Comparison of ENCODE assay signal across 30 cellular contexts in the genomic region with DNA sequence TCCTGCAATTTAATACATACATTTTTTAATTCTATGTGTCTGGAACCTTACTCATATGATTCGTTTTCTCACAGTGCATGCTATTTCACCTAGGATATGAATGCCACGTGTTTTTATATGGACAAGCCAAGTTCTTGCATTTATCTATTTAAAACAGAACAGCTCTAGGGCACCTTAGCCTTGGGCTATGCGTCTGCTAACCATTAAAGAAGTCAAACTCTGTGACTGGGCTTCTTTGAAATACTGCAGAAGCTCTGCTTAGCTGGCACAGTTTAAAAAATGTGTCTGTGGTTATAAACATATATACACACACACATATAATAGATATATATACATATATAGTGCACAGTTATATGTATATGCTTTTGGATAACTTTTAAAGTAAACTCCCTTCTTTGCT.
A peak's percentile ranks its signal among the peaks of the same experiment; 100 is the strongest.
DNase-seq lines count a peak whose midpoint lies in the region; ATAC-seq and TF ChIP-seq lines count a peak whose summit lies in the region.
"Had no signal": no experiment of that assay in that cellular context is flagged by ENCODE, and none has a peak within 500 bp of the region (broad histone marks: within the 10 kb centered on the region; RNA-seq: fewer than 3 reads in every experiment).

No MANE protein-coding gene starts in this region.

- H3K9me3 ChIP-seq in BE2C = no peaks in the 10 kb centered on the region
- H3K9me3 ChIP-seq in SK-N-MC (ENCODE audit: low read depth, low read length) = no peaks in the 10 kb centered on the region
- no peaks in the 10 kb centered on the region for H3K9me3 ChIP-seq in body of pancreas
- H3K9me3 ChIP-seq: A549, Caco-2 had no signal

- no peak overlapping the region for H3K9ac ChIP-seq in SK-N-MC (ENCODE audit: insufficient read length)
- H3K9ac ChIP-seq: BLaER1; BLaER1 treated with 17β-estradiol and CSF1 and Interleukin-3, amounts not matched to agents 10 nM and 100 nM had no signal

- WGBS in body of pancreas, 2 donors = 40 to 42% methylated on average over 3 of the region's 3 CpGs

- POLR2A ChIA-PET in WTC11 (lab: Charles Lee) = no interaction called here

- ATAC-seq in WTC11 (no peak), body of pancreas (no peak)
- ATAC-seq: A549; CD8-positive, alpha-beta T cell had no signal

- H3K27ac ChIP-seq in SK-N-MC = no peak overlapping the region
- no peak overlapping the region for H3K27ac ChIP-seq in body of pancreas
- H3K27ac ChIP-seq: 22Rv1; A549; BLaER1; BLaER1 treated with 17β-estradiol and CSF1 and Interleukin-3, amounts not matched to agents 10 nM and 100 nM; C4-2B had no signal

- H3K27me3 ChIP-seq in BE2C (no peaks in the 10 kb centered on the region), body of pancreas (no peaks in the 10 kb centered on the region)
- H3K27me3 ChIP-seq: BLaER1; BLaER1 treated with 17β-estradiol and CSF1 and Interleukin-3, amounts not matched to agents 10 nM and 100 nM had no signal

- H3K4me1 Mint-ChIP-seq in WTC11 = no peaks in the 10 kb centered on the region
- H3K4me1 Mint-ChIP-seq: B cell; CD14-positive monocyte; CD4-positive, alpha-beta memory T cell; CD4-positive, CD25-positive, alpha-beta regulatory T cell; CD8-positive, alpha-beta memory T cell had no signal

- H3K27ac Mint-ChIP-seq in WTC11 = no peak overlapping the region
- H3K27ac Mint-ChIP-seq: B cell; CD14-positive monocyte; CD4-positive, alpha-beta memory T cell; CD4-positive, alpha-beta T cell; CD4-positive, CD25-positive, alpha-beta regulatory T cell; CD8-positive, alpha-beta memory T cell; CD8-positive, alpha-beta T cell had no signal

- H3K4me1 ChIP-seq in BE2C (peaks cover 3% of the 10 kb centered on the region; the same call in 1 of the 2 replicates), body of pancreas (no peaks in the 10 kb centered on the region)
- H3K4me1 ChIP-seq: A549; BLaER1; BLaER1 treated with 17β-estradiol and CSF1 and Interleukin-3, amounts not matched to agents 10 nM and 100 nM; Caco-2 had no signal

- peaks cover 32% of the 10 kb centered on the region for H3K9me3 Mint-ChIP-seq in WTC11

- intact Hi-C loops in body of pancreas (cut with DNase I) = no loop called here

- CTCF ChIA-PET in WTC11 (lab: Charles Lee) = no interaction called here

- H3K36me3 ChIP-seq in BE2C (no peaks in the 10 kb centered on the region), SK-N-MC (ENCODE audit: insufficient read depth, low read length) (no peaks in the 10 kb centered on the region), body of pancreas (replicated peaks in 1 of 2; ENCODE audit: insufficient read depth in 1 of 2, low read depth in 2 of 2) (no peaks in the 10 kb centered on the region)
- H3K36me3 ChIP-seq: BLaER1; BLaER1 treated with 17β-estradiol and CSF1 and Interleukin-3, amounts not matched to agents 10 nM and 100 nM had no signal

- TF ChIP-seq POLR2A in body of pancreas (IDR thresholded peaks at IDR 0.05) = no peak

- no peak for TF ChIP-seq CTCF in BE2C (IDR thresholded peaks at IDR 0.05; ENCODE audit: low read depth, low read length)
- no peak for TF ChIP-seq CTCF in WTC11 (IDR thresholded peaks at IDR 0.05)
- TF ChIP-seq CTCF in body of pancreas (IDR thresholded peaks at IDR 0.05) = no peak

- DNase-seq in BE2C (peak; percentile 35), SK-N-MC (ENCODE audit: low read depth, low spot score) (peak; percentile 8), WTC11 (ENCODE audit: low spot score) (no peak), body of pancreas (no peak)
- DNase-seq: 8988T; ACHN; AML-193; C1 segment of cervical spinal cord; Caco-2; Calu3; CD4-positive, alpha-beta memory T cell; CD4-positive, alpha-beta T cell; CD4-positive, CD25-positive, alpha-beta regulatory T cell; CD8-positive, alpha-beta memory T cell; CD8-positive, alpha-beta T cell; COR-L47; DMS 273 treated with DMSO at 0.1 percent for 48 hours; DMS153; DMS53; DMS79; DMS79 treated with DMSO at 0.1 percent for 48 hours; DND-41; EL had no signal

- no peak overlapping the region for H3K4me3 ChIP-seq in BE2C (ENCODE audit: low read depth, low read length)
- no peak overlapping the region for H3K4me3 ChIP-seq in SK-N-MC
- H3K4me3 ChIP-seq in body of pancreas = no peak overlapping the region
- H3K4me3 ChIP-seq: A549; BLaER1; BLaER1 treated with 17β-estradiol and CSF1 and Interleukin-3, amounts not matched to agents 10 nM and 100 nM had no signal

- H3K36me3 Mint-ChIP-seq in WTC11 = no peaks in the 10 kb centered on the region; the same call in 1 of the 2 replicates
- H3K36me3 Mint-ChIP-seq: CD14-positive monocyte; CD4-positive, alpha-beta memory T cell; CD4-positive, CD25-positive, alpha-beta regulatory T cell; CD8-positive, alpha-beta memory T cell; CD8-positive, alpha-beta T cell had no signal

- H3K4me3 Mint-ChIP-seq in WTC11 = no peak overlapping the region
- H3K4me3 Mint-ChIP-seq: B cell; CD14-positive monocyte; CD4-positive, alpha-beta memory T cell; CD4-positive, alpha-beta T cell; CD4-positive, CD25-positive, alpha-beta regulatory T cell; CD8-positive, alpha-beta memory T cell; CD8-positive, alpha-beta T cell had no signal

- no peaks in the 10 kb centered on the region for H3K27me3 Mint-ChIP-seq in WTC11 (ENCODE audit: low read depth)
- H3K27me3 Mint-ChIP-seq: B cell; CD4-positive, alpha-beta memory T cell; CD4-positive, alpha-beta T cell; CD4-positive, CD25-positive, alpha-beta regulatory T cell; CD8-positive, alpha-beta memory T cell had no signal

TF ChIP-seq in WTC11, 78 proteins besides CTCF, POLR2A, EP300 and RAD21:
- no peak for TF ChIP-seq GTF2I (CRISPR knock-in tag; conservative IDR thresholded peaks at IDR 0.05)
- TF ChIP-seq ZNF671 (CRISPR knock-in tag; IDR thresholded peaks at IDR 0.05) = no peak
- TF ChIP-seq SP1 (CRISPR knock-in tag; conservative IDR thresholded peaks at IDR 0.05) = no peak
- TF ChIP-seq KAT7 (CRISPR knock-in tag; IDR thresholded peaks at IDR 0.05; ENCODE audit: borderline replicate concordance) = no peak
- no peak for TF ChIP-seq OVOL2 (CRISPR knock-in tag; IDR thresholded peaks at IDR 0.05; ENCODE audit: borderline replicate concordance)
- no peak for TF ChIP-seq NFE2L1 (CRISPR knock-in tag; IDR thresholded peaks at IDR 0.05)
- TF ChIP-seq CBFB (CRISPR knock-in tag; IDR thresholded peaks at IDR 0.05; ENCODE audit: low read depth) = no peak
- TF ChIP-seq NR1H2 (CRISPR knock-in tag; IDR thresholded peaks at IDR 0.05) = no peak
- TF ChIP-seq FOXP1 (CRISPR knock-in tag; IDR thresholded peaks at IDR 0.05; ENCODE audit: borderline replicate concordance) = no peak
- TF ChIP-seq, protein P1, sequence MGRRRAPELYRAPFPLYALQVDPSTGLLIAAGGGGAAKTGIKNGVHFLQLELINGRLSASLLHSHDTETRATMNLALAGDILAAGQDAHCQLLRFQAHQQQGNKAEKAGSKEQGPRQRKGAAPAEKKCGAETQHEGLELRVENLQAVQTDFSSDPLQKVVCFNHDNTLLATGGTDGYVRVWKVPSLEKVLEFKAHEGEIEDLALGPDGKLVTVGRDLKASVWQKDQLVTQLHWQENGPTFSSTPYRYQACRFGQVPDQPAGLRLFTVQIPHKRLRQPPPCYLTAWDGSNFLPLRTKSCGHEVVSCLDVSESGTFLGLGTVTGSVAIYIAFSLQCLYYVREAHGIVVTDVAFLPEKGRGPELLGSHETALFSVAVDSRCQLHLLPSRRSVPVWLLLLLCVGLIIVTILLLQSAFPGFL (CRISPR knock-in tag; IDR thresholded peaks at IDR 0.05; ENCODE audit: borderline replicate concordance) = no peak
- TF ChIP-seq CREM (CRISPR knock-in tag; IDR thresholded peaks at IDR 0.05) = no peak
- TF ChIP-seq, protein P2, sequence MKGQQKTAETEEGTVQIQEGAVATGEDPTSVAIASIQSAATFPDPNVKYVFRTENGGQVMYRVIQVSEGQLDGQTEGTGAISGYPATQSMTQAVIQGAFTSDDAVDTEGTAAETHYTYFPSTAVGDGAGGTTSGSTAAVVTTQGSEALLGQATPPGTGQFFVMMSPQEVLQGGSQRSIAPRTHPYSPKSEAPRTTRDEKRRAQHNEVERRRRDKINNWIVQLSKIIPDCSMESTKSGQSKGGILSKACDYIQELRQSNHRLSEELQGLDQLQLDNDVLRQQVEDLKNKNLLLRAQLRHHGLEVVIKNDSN (CRISPR knock-in tag; IDR thresholded peaks at IDR 0.05) = no peak
- TF ChIP-seq PRRX2 (CRISPR knock-in tag; IDR thresholded peaks at IDR 0.05) = no peak
- TF ChIP-seq ELF4 (CRISPR knock-in tag; IDR thresholded peaks at IDR 0.05; ENCODE audit: low read depth) = no peak
- no peak for TF ChIP-seq ZBTB21 (CRISPR knock-in tag; IDR thresholded peaks at IDR 0.05; ENCODE audit: borderline replicate concordance)
- TF ChIP-seq, protein P3, sequence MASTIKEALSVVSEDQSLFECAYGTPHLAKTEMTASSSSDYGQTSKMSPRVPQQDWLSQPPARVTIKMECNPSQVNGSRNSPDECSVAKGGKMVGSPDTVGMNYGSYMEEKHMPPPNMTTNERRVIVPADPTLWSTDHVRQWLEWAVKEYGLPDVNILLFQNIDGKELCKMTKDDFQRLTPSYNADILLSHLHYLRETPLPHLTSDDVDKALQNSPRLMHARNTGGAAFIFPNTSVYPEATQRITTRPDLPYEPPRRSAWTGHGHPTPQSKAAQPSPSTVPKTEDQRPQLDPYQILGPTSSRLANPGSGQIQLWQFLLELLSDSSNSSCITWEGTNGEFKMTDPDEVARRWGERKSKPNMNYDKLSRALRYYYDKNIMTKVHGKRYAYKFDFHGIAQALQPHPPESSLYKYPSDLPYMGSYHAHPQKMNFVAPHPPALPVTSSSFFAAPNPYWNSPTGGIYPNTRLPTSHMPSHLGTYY (CRISPR knock-in tag; IDR thresholded peaks at IDR 0.05) = no peak
- TF ChIP-seq ZNF416 (CRISPR knock-in tag; IDR thresholded peaks at IDR 0.05) = no peak

Comparison
In these comparisons a context has a peak if more than half of its experiments do, and no peak if none do; other contexts are left out.
1. DNase-seq: peak in BE2C (single experiment) and SK-N-MC (single experiment); none in WTC11 (single experiment) and body of pancreas (0 of 4).